ENCODE assay signal across 36 cellular contexts in the genomic region with DNA sequence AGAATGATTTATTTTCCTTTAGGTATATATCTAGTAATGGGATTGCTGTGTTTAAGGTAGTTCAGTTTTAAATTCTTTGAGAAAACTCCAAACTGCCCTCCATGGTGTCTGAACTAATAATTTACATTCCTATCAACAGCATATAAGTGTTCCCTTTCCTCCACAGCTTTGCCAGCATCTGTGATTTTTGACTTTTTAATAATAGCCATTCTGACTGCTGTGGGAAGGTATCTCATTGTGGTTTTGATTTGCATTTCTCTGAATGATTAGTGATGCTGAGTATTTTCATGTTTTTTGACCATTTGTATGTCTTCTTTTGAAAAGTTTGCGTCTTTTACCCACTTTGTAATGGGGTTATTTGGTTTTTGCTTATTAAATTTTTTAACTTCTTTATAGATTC.
"Had no signal": no experiment of that assay in that cellular context is flagged by ENCODE, and none has a peak within 500 bp of the region (broad histone marks: within the 10 kb centered on the region; RNA-seq: fewer than 3 reads in every experiment).

No MANE protein-coding gene starts in this region.

- H3K4me1 ChIP-seq: adrenal gland, body of pancreas, breast epithelium had no signal

- H3K4me1 Mint-ChIP-seq: activated CD4-positive, alpha-beta memory T cell treated with anti-CD3 and anti-CD28 coated beads, Interleukin-2, amount 10 ng/mL, durations not matched to agents 7 days and 5 days; activated CD4-positive, alpha-beta T cell treated with anti-CD3 and anti-CD28 coated beads for 36 hours; activated CD4-positive, alpha-beta T cell treated with anti-CD3 and anti-CD28 coated beads, Interleukin-2, amount 10 ng/mL, durations not matched to agents 7 days and 5 days; activated naive CD8-positive, alpha-beta T cell treated with anti-CD3 and anti-CD28 coated beads for 36 hours; activated T-helper 17 cell treated with anti-CD3 and anti-CD28 coated beads, Interleukin-2, amount 50 U/mL, for 72 hours; WTC11 had no signal

- H3K4me3 ChIP-seq: adrenal gland, body of pancreas, breast epithelium had no signal

- ATAC-seq: activated CD4-positive, alpha-beta T cell treated with anti-CD3 and anti-CD28 coated beads for 36 hours; activated CD4-positive, CD25-positive, alpha-beta regulatory T cell treated with anti-CD3 and anti-CD28 coated beads, Interleukin-2, amount 50 U/mL, for 24 hours; activated naive CD4-positive, alpha-beta T cell treated with anti-CD3 and anti-CD28 coated beads, Interleukin-2, amount 50 U/mL, for 72 hours; activated T-cell treated with anti-CD3 and anti-CD28 coated beads, Interleukin-2, amount 50 U/mL, for 4 hours; activated T-cell treated with anti-CD3 and anti-CD28 coated beads, Interleukin-2, amount 50 U/mL, for 72 hours; activated T-helper 17 cell treated with anti-CD3 and anti-CD28 coated beads, Interleukin-2, amount 50 U/mL, for 72 hours; body of pancreas; WTC11 had no signal

- DNase-seq: activated CD4-positive, alpha-beta memory T cell treated with anti-CD3 and anti-CD28 coated beads, Interleukin-2, amount 10 ng/mL, durations not matched to agents 7 days and 5 days; activated CD4-positive, alpha-beta T cell treated with anti-CD3 and anti-CD28 coated beads for 1 hour; activated CD4-positive, alpha-beta T cell treated with anti-CD3 and anti-CD28 coated beads for 36 hours; activated CD4-positive, alpha-beta T cell treated with anti-CD3 and anti-CD28 coated beads for 48 hours; activated CD4-positive, alpha-beta T cell treated with anti-CD3 and anti-CD28 coated beads, Interleukin-2, amount 10 ng/mL, durations not matched to agents 7 days and 5 days; activated CD4-positive, alpha-beta T cell treated with anti-CD3 and anti-CD28 coated beads, Interleukin-2, amount 50 U/mL, for 48 hours; activated CD4-positive, CD25-positive, alpha-beta regulatory T cell; activated CD8-positive, alpha-beta memory T cell treated with anti-CD3 and anti-CD28 coated beads, Interleukin-2, amount 50 U/mL, for 4 hours; activated effector memory CD4-positive, alpha-beta T cell treated with anti-CD3 and anti-CD28 coated beads, Interleukin-2, amount 50 U/mL, for 16 hours; activated gamma-delta T cell treated with Interleukin-2 at 50 U/mL for 16 hours; activated naive CD4-positive, alpha-beta T cell; activated naive CD4-positive, alpha-beta T cell treated with anti-CD3 and anti-CD28 coated beads for 36 hours; activated naive CD4-positive, alpha-beta T cell treated with anti-CD3 and anti-CD28 coated beads, Interleukin-2, amount 50 U/mL, for 16 hours; activated naive CD8-positive, alpha-beta T cell treated with anti-CD3 and anti-CD28 coated beads for 36 hours; activated T-cell treated with anti-CD3 and anti-CD28 coated beads for 4 hours; activated T-cell treated with anti-CD3 and anti-CD28 coated beads, Interleukin-2, amount 50 U/mL, for 1 hour; activated T-cell treated with anti-CD3 and anti-CD28 coated beads, Interleukin-2, amount 50 U/mL, for 4 hours; activated T-cell treated with anti-CD3 and anti-CD28 coated beads, Interleukin-2, amount 50 U/mL, for 72 hours; adrenal gland; amniotic stem cell; aorta; body of pancreas; brain microvascular endothelial cell; central memory CD4-positive, alpha-beta T cell; T-helper 1 cell; T-helper 2 cell; T-helper 9 cell had no signal

- H3K9me3 Mint-ChIP-seq: activated CD4-positive, alpha-beta memory T cell treated with anti-CD3 and anti-CD28 coated beads, Interleukin-2, amount 10 ng/mL, durations not matched to agents 7 days and 5 days; activated CD4-positive, alpha-beta T cell treated with anti-CD3 and anti-CD28 coated beads, Interleukin-2, amount 10 ng/mL, durations not matched to agents 7 days and 5 days; activated naive CD4-positive, alpha-beta T cell treated with anti-CD3 and anti-CD28 coated beads for 36 hours; activated naive CD4-positive, alpha-beta T cell treated with anti-CD3 and anti-CD28 coated beads, Interleukin-2, amount 50 U/mL, for 72 hours; activated naive CD8-positive, alpha-beta T cell treated with anti-CD3 and anti-CD28 coated beads for 36 hours; activated T-cell treated with anti-CD3 and anti-CD28 coated beads, Interleukin-2, amount 50 U/mL, for 4 hours; activated T-cell treated with anti-CD3 and anti-CD28 coated beads, Interleukin-2, amount 50 U/mL, for 72 hours; activated T-helper 1 cell treated with anti-CD3 and anti-CD28 coated beads, Interleukin-12 subunit alpha, Interleukin-12 subunit beta, Interleukin-2, Interleukin-4 antibody, amounts not matched to agents 30 ng/mL and 10 ng/mL and 1 ng/mL, durations not matched to agents 14 hours and 24 hours and 36 hours; activated T-helper 17 cell treated with anti-CD3 and anti-CD28 coated beads, Interleukin-2, amount 50 U/mL, for 72 hours; T-helper 1 cell treated with Interleukin-12 subunit alpha and Interleukin-12 subunit beta and Interleukin-4 antibody, amounts not matched to agents 30 μg/mL and 1 μg/mL, for 36 hours; T-helper 2 cell treated with Interferon-gamma antibody and Interleukin-4, amounts not matched to agents 5 μg/mL and 100 μg/mL, for 36 hours; WTC11 had no signal

- H3K36me3 Mint-ChIP-seq: activated naive CD4-positive, alpha-beta T cell treated with anti-CD3 and anti-CD28 coated beads, Interleukin-2, amount 50 U/mL, for 72 hours; activated naive CD8-positive, alpha-beta T cell treated with anti-CD3 and anti-CD28 coated beads for 36 hours; WTC11 had no signal

- H3K27ac Mint-ChIP-seq: activated CD4-positive, alpha-beta memory T cell treated with anti-CD3 and anti-CD28 coated beads, Interleukin-2, amount 10 ng/mL, durations not matched to agents 7 days and 5 days; activated CD4-positive, alpha-beta T cell treated with anti-CD3 and anti-CD28 coated beads for 36 hours; activated CD4-positive, alpha-beta T cell treated with anti-CD3 and anti-CD28 coated beads, Interleukin-2, amount 10 ng/mL, durations not matched to agents 7 days and 5 days; activated naive CD4-positive, alpha-beta T cell treated with anti-CD3 and anti-CD28 coated beads for 36 hours; activated naive CD4-positive, alpha-beta T cell treated with anti-CD3 and anti-CD28 coated beads, Interleukin-2, amount 50 U/mL, for 72 hours; activated naive CD8-positive, alpha-beta T cell treated with anti-CD3 and anti-CD28 coated beads for 36 hours; activated T-cell treated with anti-CD3 and anti-CD28 coated beads, Interleukin-2, amount 50 U/mL, for 72 hours; activated T-helper 1 cell treated with anti-CD3 and anti-CD28 coated beads, Interleukin-12 subunit alpha, Interleukin-12 subunit beta, Interleukin-2, Interleukin-4 antibody, amounts not matched to agents 30 ng/mL and 10 ng/mL and 1 ng/mL, durations not matched to agents 14 hours and 24 hours and 36 hours; activated T-helper 17 cell treated with anti-CD3 and anti-CD28 coated beads, Interleukin-2, amount 50 U/mL, for 72 hours; T-helper 1 cell treated with Interleukin-12 subunit alpha and Interleukin-12 subunit beta and Interleukin-4 antibody, amounts not matched to agents 30 μg/mL and 1 μg/mL, for 36 hours; T-helper 2 cell treated with Interferon-gamma antibody and Interleukin-4, amounts not matched to agents 5 μg/mL and 100 μg/mL, for 36 hours; WTC11 had no signal

- H3K36me3 ChIP-seq: adrenal gland, brain microvascular endothelial cell, breast epithelium had no signal

- H3K27me3 Mint-ChIP-seq: activated CD4-positive, alpha-beta memory T cell treated with anti-CD3 and anti-CD28 coated beads, Interleukin-2, amount 10 ng/mL, durations not matched to agents 7 days and 5 days; activated CD4-positive, alpha-beta T cell treated with anti-CD3 and anti-CD28 coated beads for 36 hours; activated naive CD8-positive, alpha-beta T cell treated with anti-CD3 and anti-CD28 coated beads for 36 hours had no signal

- H3K4me3 Mint-ChIP-seq: activated CD4-positive, alpha-beta memory T cell treated with anti-CD3 and anti-CD28 coated beads, Interleukin-2, amount 10 ng/mL, durations not matched to agents 7 days and 5 days; activated CD4-positive, alpha-beta T cell treated with anti-CD3 and anti-CD28 coated beads for 36 hours; activated CD4-positive, alpha-beta T cell treated with anti-CD3 and anti-CD28 coated beads, Interleukin-2, amount 10 ng/mL, durations not matched to agents 7 days and 5 days; activated naive CD4-positive, alpha-beta T cell treated with anti-CD3 and anti-CD28 coated beads for 36 hours; activated naive CD8-positive, alpha-beta T cell treated with anti-CD3 and anti-CD28 coated beads for 36 hours; activated T-cell treated with anti-CD3 and anti-CD28 coated beads, Interleukin-2, amount 50 U/mL, for 4 hours; activated T-cell treated with anti-CD3 and anti-CD28 coated beads, Interleukin-2, amount 50 U/mL, for 72 hours; activated T-helper 1 cell treated with anti-CD3 and anti-CD28 coated beads, Interleukin-12 subunit alpha, Interleukin-12 subunit beta, Interleukin-2, Interleukin-4 antibody, amounts not matched to agents 30 ng/mL and 10 ng/mL and 1 ng/mL, durations not matched to agents 14 hours and 24 hours and 36 hours; activated T-helper 17 cell treated with anti-CD3 and anti-CD28 coated beads, Interleukin-2, amount 50 U/mL, for 72 hours; T-helper 1 cell treated with Interleukin-12 subunit alpha and Interleukin-12 subunit beta and Interleukin-4 antibody, amounts not matched to agents 30 μg/mL and 1 μg/mL, for 36 hours; T-helper 2 cell treated with Interferon-gamma antibody and Interleukin-4, amounts not matched to agents 5 μg/mL and 100 μg/mL, for 36 hours; WTC11 had no signal

- H3K27me3 ChIP-seq: adrenal gland, body of pancreas, brain microvascular endothelial cell, breast epithelium had no signal

- H3K9me3 ChIP-seq: adrenal gland, body of pancreas, breast epithelium had no signal

- H3K27ac ChIP-seq: adrenal gland, body of pancreas, brain microvascular endothelial cell, breast epithelium, VCaP had no signal
